In the genomic region with DNA sequence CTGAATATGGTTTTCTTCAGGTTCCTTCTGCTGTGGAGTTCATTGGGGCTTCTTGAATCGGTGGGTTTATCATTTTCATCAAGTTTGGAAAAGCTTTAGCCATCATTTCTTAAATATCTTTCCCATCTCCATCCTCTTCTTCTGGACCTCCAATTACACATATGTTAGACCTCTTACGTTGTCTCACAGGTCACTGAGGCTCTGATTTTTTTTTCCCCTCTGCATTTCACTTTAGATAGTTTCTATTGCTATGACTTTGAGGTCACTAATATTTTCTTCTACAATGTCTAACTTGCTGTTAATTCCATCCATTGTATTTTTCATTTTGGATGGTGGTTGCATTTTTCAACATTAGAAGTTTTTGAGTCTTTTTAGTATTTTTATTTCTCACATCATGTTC, we compare ENCODE assay signal across 6 cellular contexts.
"Had no signal": no experiment of that assay in that cellular context is flagged by ENCODE, and none has a peak within 500 bp of the region (broad histone marks: within the 10 kb centered on the region; RNA-seq: fewer than 3 reads in every experiment).

No MANE protein-coding gene starts in this region.

- DNase-seq: GM23248, GOT3, H7, IMR-90, KBM-7 had no signal

- H3K27ac ChIP-seq: GM23248 had no signal

- H3K4me1 ChIP-seq: HAP-1 had no signal

- H3K4me3 ChIP-seq: GM23248, HAP-1 had no signal

- H3K9me3 ChIP-seq: HAP-1 had no signal

- H2AFZ ChIP-seq: GM23248 had no signal

- H3K36me3 ChIP-seq: HAP-1 had no signal
